In the genomic region with DNA sequence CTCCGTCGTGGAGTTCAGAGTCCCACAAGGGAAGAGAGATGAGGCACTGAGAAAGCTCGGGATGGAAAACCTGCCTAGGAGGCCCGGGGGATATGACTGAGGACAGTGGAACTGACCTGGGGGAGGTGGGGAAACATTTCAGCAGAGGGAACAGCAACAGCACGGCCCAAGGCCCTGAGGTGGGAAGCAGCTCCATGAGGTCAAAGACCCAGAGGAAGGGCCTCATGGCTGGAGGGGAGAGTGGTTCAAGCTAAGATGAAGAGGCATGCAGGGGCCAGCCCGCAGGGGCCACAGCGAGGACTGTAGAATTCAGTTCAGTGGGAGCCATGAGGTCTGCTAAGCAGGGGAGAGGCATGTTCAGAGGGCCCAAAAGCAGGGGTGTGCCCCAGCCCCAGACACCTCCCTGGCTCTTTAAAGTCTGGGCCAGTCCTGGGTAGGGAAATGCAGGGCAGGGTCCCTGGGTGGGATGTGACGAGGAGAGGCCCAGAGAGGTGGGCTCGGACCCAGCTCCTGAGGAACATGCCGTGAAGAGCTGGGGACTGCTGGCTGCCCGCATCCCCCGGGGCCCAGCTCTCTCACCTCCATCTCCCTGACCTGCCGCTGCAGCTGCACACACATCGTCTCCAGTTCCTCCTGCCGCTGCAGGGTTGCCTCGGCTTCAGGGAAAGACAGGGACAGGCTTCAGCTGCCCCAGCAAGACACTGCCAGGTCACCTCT, we compare ENCODE assay signal across 21 cellular contexts. TPM values are rescaled to one million over a fixed set of nuclear protein-coding genes. Genes with fewer than 3 reads are reported as not detected.
"Had no signal": no experiment of that assay in that cellular context is flagged by ENCODE, and none has a peak within 500 bp of the region (broad histone marks: within the 10 kb centered on the region; RNA-seq: fewer than 3 reads in every experiment).

No MANE protein-coding gene starts in this region.

- H3K27me3 Mint-ChIP-seq: activated CD4-positive, alpha-beta memory T cell treated with anti-CD3 and anti-CD28 coated beads, Interleukin-2, amount 10 ng/mL, durations not matched to agents 7 days and 5 days; activated naive CD4-positive, alpha-beta T cell treated with anti-CD3 and anti-CD28 coated beads, Interleukin-2, amount 50 U/mL, for 24 hours; naive thymus-derived CD4-positive, alpha-beta T cell; stimulated activated naive CD8-positive, alpha-beta T cell treated with anti-CD3 and anti-CD28 coated beads, Interleukin-15, amount 100 ng/mL, for 72 hours had no signal

- H3K9me3 ChIP-seq: breast epithelium, esophagus squamous epithelium, sigmoid colon, testis had no signal

- H3K4me3 ChIP-seq: breast epithelium, dorsolateral prefrontal cortex, esophagus squamous epithelium, sigmoid colon, testis had no signal

- H3K36me3 Mint-ChIP-seq: activated naive CD4-positive, alpha-beta T cell treated with anti-CD3 and anti-CD28 coated beads, Interleukin-2, amount 50 U/mL, for 24 hours had no signal

- H3K27me3 ChIP-seq: breast epithelium, dorsolateral prefrontal cortex, esophagus squamous epithelium, sigmoid colon, testis had no signal

- H3K36me3 ChIP-seq: breast epithelium, sigmoid colon had no signal

- H3K4me1 ChIP-seq: breast epithelium, sigmoid colon, testis had no signal

- H3K27ac Mint-ChIP-seq: activated CD4-positive, alpha-beta memory T cell treated with anti-CD3 and anti-CD28 coated beads, Interleukin-2, amount 10 ng/mL, durations not matched to agents 7 days and 5 days; activated T-helper 2 cell treated with anti-CD3 and anti-CD28 coated beads, Interferon-gamma antibody, Interleukin-2, Interleukin-4, amounts not matched to agents 10 μg/mL and 5 μg/mL and 100 μg/mL, durations not matched to agents 14 hours and 24 hours and 36 hours; T-helper 1 cell treated with Interleukin-12 subunit alpha and Interleukin-12 subunit beta and Interleukin-4 antibody, amounts not matched to agents 30 μg/mL and 1 μg/mL, for 36 hours had no signal

- H3K27ac ChIP-seq: breast epithelium, dorsolateral prefrontal cortex, esophagus squamous epithelium, sigmoid colon, testis had no signal

- H3K4me3 Mint-ChIP-seq: activated CD4-positive, alpha-beta memory T cell treated with anti-CD3 and anti-CD28 coated beads, Interleukin-2, amount 10 ng/mL, durations not matched to agents 7 days and 5 days; activated naive CD4-positive, alpha-beta T cell treated with anti-CD3 and anti-CD28 coated beads, Interleukin-2, amount 50 U/mL, for 24 hours; naive thymus-derived CD4-positive, alpha-beta T cell; stimulated activated naive CD8-positive, alpha-beta T cell treated with anti-CD3 and anti-CD28 coated beads, Interleukin-15, amount 100 ng/mL, for 72 hours; T-helper 1 cell treated with Interleukin-12 subunit alpha and Interleukin-12 subunit beta and Interleukin-4 antibody, amounts not matched to agents 30 μg/mL and 1 μg/mL, for 36 hours had no signal

- ATAC-seq: activated CD4-positive, CD25-positive, alpha-beta regulatory T cell treated with anti-CD3 and anti-CD28 coated beads, Interleukin-2, amount 50 U/mL, for 24 hours; left colon; naive thymus-derived CD4-positive, alpha-beta T cell; SK-N-SH treated with all-trans-retinoic acid at 6 μM for 48 hours; stimulated activated naive CD8-positive, alpha-beta T cell treated with anti-CD3 and anti-CD28 coated beads, Interleukin-15, amount 100 ng/mL, for 72 hours had no signal

- H3K9me3 Mint-ChIP-seq: activated CD4-positive, alpha-beta memory T cell treated with anti-CD3 and anti-CD28 coated beads, Interleukin-2, amount 10 ng/mL, durations not matched to agents 7 days and 5 days; activated naive CD4-positive, alpha-beta T cell treated with anti-CD3 and anti-CD28 coated beads, Interleukin-2, amount 50 U/mL, for 24 hours; activated T-helper 2 cell treated with anti-CD3 and anti-CD28 coated beads, Interferon-gamma antibody, Interleukin-2, Interleukin-4, amounts not matched to agents 10 μg/mL and 5 μg/mL and 100 μg/mL, durations not matched to agents 14 hours and 24 hours and 36 hours; naive thymus-derived CD4-positive, alpha-beta T cell; stimulated activated naive CD8-positive, alpha-beta T cell treated with anti-CD3 and anti-CD28 coated beads, Interleukin-15, amount 100 ng/mL, for 72 hours; T-helper 1 cell treated with Interleukin-12 subunit alpha and Interleukin-12 subunit beta and Interleukin-4 antibody, amounts not matched to agents 30 μg/mL and 1 μg/mL, for 36 hours had no signal

- DNase-seq: activated CD4-positive, alpha-beta memory T cell treated with anti-CD3 and anti-CD28 coated beads, Interleukin-2, amount 10 ng/mL, durations not matched to agents 7 days and 5 days; activated CD8-positive, alpha-beta memory T cell treated with anti-CD3 and anti-CD28 coated beads, Interleukin-2, amount 50 U/mL, for 48 hours; dorsolateral prefrontal cortex; esophagus squamous epithelium; foreskin fibroblast; left colon; naive thymus-derived CD4-positive, alpha-beta T cell; sigmoid colon; stimulated activated CD4-positive, alpha-beta T cell treated with anti-CD3 and anti-CD28 coated beads, Interleukin-12 subunit alpha, Interleukin-12 subunit beta, amount 100 ng/mL, for 4 hours; stimulated activated naive CD8-positive, alpha-beta T cell treated with anti-CD3 and anti-CD28 coated beads, Interleukin-15, amount 100 ng/mL, for 72 hours; testis had no signal

RNA-seq across cellular contexts. Expression of a gene that starts 21.3 kb away (rescaled TPM):
- total RNA-seq: chondrocyte, lung microvascular endothelial cell, pulmonary artery endothelial cell had no signal

RNA-seq across cellular contexts. Expression of a gene that starts 57.4 kb away (rescaled TPM):
- total RNA-seq: chondrocyte, lung microvascular endothelial cell, omental fat pad, pulmonary artery endothelial cell had no signal
